ENCODE assay signal across 8 cellular contexts in the genomic region with DNA sequence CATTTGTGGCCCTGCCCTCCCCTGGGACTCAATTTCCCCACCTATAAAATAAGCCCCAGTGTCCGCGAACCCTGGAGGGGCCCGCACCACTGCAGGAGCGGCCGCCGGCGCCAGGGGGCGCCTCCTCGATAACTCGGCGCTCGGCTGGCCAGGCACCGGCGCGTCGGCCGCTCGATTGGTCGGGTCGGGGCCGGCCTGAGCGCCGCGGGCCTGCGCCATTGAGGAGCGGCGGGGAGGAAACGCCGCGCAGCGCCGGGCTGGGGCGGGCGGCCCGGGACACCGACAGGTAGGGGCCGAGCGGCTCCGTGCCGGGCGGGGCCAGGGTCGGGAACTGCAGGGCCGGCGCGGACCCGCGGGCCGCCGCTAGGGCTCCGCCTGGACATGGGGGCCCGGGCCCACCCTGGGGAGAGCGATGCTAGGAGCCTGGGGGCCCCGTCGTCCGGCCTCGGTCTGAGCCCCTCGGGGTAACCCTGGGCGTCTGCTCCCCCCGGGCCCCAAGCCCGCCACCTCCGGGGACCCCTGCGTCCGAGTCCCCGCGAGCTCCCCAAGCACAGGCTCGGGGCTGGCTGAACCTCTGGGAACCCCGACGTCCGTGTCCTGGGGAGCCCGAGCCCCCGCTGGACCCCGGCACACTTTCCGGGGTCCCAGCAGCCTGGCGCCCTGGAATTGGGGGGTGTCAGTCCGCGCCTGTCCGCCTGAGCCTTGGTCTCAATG. TPM values are rescaled to one million over a fixed set of nuclear protein-coding genes. Genes with fewer than 3 reads are reported as not detected.
DNase-seq lines count a peak whose midpoint lies in the region; ATAC-seq and TF ChIP-seq lines count a peak whose summit lies in the region.

TSS of gene VPS13D (plus strand) at position 196 of the 714 bp plus-strand sequence. CDS start 4,237 bp downstream, outside the sequence.

- no peaks in the 10 kb centered on the region for H3K27me3 ChIP-seq in ACC112 (ENCODE audit: insufficient read depth, low read length)
- no peaks in the 10 kb centered on the region for H3K27me3 ChIP-seq in liver (ENCODE audit: control insufficient read depth in 4 of 4, insufficient read depth in 4 of 4, low read length in 3 of 4)

- ATAC-seq in GM18505 (IDR thresholded peaks at IDR 0.05; ENCODE audit: unreplicated experiment), result peak; percentile 92
- peak; percentile 70 for ATAC-seq in HG03045 (IDR thresholded peaks at IDR 0.05; ENCODE audit: unreplicated experiment)

- H3K36me3 ChIP-seq in ACC112 (ENCODE audit: insufficient read depth, low read length) (no peaks in the 10 kb centered on the region; the same call in 1 of the 2 replicates), liver (ENCODE audit: control insufficient read depth in 4 of 4, insufficient read depth in 3 of 4, low read depth in 1 of 4, low read length in 3 of 4) (peaks cover 0 to 5% (median under 1%) of the 10 kb centered on the region in 4 donors)

- peak within 1 kb of the TSS; percentile 92 for H2AFZ ChIP-seq in ACC112 (ENCODE audit: low read length, unreplicated experiment)

- H3K4me1 ChIP-seq in ACC112 (ENCODE audit: control insufficient read depth, insufficient read depth, low read length, unreplicated experiment), result peaks cover 7% of the 10 kb centered on the region
- H3K4me1 ChIP-seq in liver (ENCODE audit: control insufficient read depth in 4 of 4, insufficient read depth in 4 of 4, low read length in 3 of 4), result peaks cover 7 to 19% (median 14%) of the 10 kb centered on the region in 4 donors

- TF ChIP-seq RAD21 in liver (IDR thresholded peaks at IDR 0.05), result peak in 1 of 2 donors; percentile 51

- no peaks in the 10 kb centered on the region for H3K9me3 ChIP-seq in liver (ENCODE audit: control insufficient read depth in 4 of 4, low read length in 3 of 4)

- H3K9ac ChIP-seq in liver (ENCODE audit: low read depth in 1 of 2, low read length in 2 of 2), result peak within 1 kb of the TSS; percentile 2 to 88

- H3K27ac ChIP-seq in ACC112 (ENCODE audit: low read depth, low read length), result no peak within 1 kb of the TSS
- H3K27ac ChIP-seq in liver (ENCODE audit: low read depth in 1 of 2, low read length in 2 of 2), result peak within 1 kb of the TSS; percentile 92 to 95

- peaks cover 29% of the 10 kb centered on the region for H3K79me2 ChIP-seq in ACC112 (ENCODE audit: control insufficient read depth, insufficient read depth, low read length, unreplicated experiment)

- peak; percentile 61 for TF ChIP-seq POLR2A in GM18505 (IDR thresholded peaks at IDR 0.05; ENCODE audit: borderline replicate concordance, extremely low read depth, insufficient read depth, insufficient read length)

- H3K4me3 ChIP-seq in ACC112 (ENCODE audit: low read depth, low read length), result peak within 1 kb of the TSS; percentile 93
- H3K4me3 ChIP-seq in liver (ENCODE audit: low read depth in 1 of 3, low read length in 3 of 3), result peak within 1 kb of the TSS; percentile 91 to 100 (median 94)

- under 1% methylated on average over 77 of the region's 77 CpGs for WGBS in liver

- TF ChIP-seq CTCF in liver (IDR thresholded peaks at IDR 0.05; ENCODE audit: low read depth, low read length, missing input control), result peak; percentile 96

- DNase-seq in NCI-H526 (lab: John Stamatoyannopoulos, UW) (peak; percentile 16 to 86), dermis microvascular lymphatic vessel endothelial cell (ENCODE audit: low read depth in 2 of 2) (peak; percentile 48 to 85)
- peak; percentile 75 to 76 for DNase-seq in activated CD4-positive, alpha-beta T cell treated with anti-CD3 and anti-CD28 coated beads, Interleukin-2, amount 50 U/mL, for 24 hours (ENCODE audit: low read depth in 1 of 2, low spot score in 1 of 2)
- DNase-seq in stimulated activated CD4-positive, alpha-beta T cell treated with anti-CD3 and anti-CD28 coated beads, Interleukin-4, amount 100 ng/mL, for 24 hours, result peak; percentile 85

TF ChIP-seq in liver, 16 proteins besides CTCF, POLR2A, EP300 and RAD21:
- no peak for TF ChIP-seq REST (IDR thresholded peaks at IDR 0.05)

RNA-seq across cellular contexts. Expression of gene VPS13D, which starts in this region (rescaled TPM):
- 22.9 and 28.4 TPM in 2 replicates for total RNA-seq in dermis microvascular lymphatic vessel endothelial cell
- total RNA-seq in liver, result 10 to 100 TPM; 14.5 to 68.3 TPM
- 10 to 100 TPM; 10.2 to 10.7 TPM for polyA plus RNA-seq in liver
